16 cellular contexts compared by ENCODE assay signal in genomic region chr7:22944506-22944905, GRCh38.
"Had no signal": no experiment of that assay in that cellular context is flagged by ENCODE, and none has a peak within 500 bp of the region (broad histone marks: within the 10 kb centered on the region; RNA-seq: fewer than 3 reads in every experiment).

No MANE protein-coding gene starts in this region.

- DNase-seq: activated CD4-positive, alpha-beta T cell treated with anti-CD3 and anti-CD28 coated beads for 4 hours; activated naive CD4-positive, alpha-beta T cell treated with anti-CD3 and anti-CD28 coated beads, Interleukin-2, amount 10 ng/mL, durations not matched to agents 7 days and 5 days; adrenal gland; body of pancreas; cortex of kidney; effector CD8-positive, alpha-beta T cell; left ventricle myocardium inferior; occipital lobe; stimulated activated CD4-positive, alpha-beta T cell treated with anti-CD3 and anti-CD28 coated beads, Interleukin-2, amount 100 ng/mL, for 48 hours; stimulated activated CD8-positive, alpha-beta memory T cell treated with anti-CD3 and anti-CD28 coated beads, Interleukin-4, amount 100 ng/mL, for 48 hours; T-cell; testis; upper lobe of right lung; WERI-Rb-1 had no signal

- H3K4me3 ChIP-seq: adrenal gland, body of pancreas, gastrocnemius medialis, left ventricle myocardium inferior, sigmoid colon, testis, upper lobe of right lung had no signal
